ENCODE assay signal across 11 cellular contexts in the genomic region with DNA sequence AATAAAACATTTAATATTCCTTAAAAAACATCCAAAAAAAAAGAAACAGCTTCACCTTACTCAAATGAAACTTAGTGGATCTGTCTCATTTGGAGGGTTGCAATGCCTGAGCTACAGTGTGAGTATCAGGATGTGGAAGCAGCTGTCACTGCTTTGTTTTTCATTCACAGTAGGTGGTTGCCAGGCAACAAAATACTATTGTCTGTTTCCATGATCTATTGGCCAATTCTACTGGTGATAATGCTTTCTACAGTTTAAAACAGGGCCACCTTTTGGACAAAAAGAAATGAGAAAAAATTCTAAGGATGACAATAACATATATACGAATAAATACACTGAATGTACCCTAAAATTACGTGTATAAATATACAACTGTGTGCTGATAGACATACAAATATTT. TPM values are rescaled to one million over a fixed set of nuclear protein-coding genes. Genes with fewer than 3 reads are reported as not detected.
DNase-seq lines count a peak whose midpoint lies in the region; ATAC-seq lines count a peak whose summit lies in the region.
"Had no signal": no experiment of that assay in that cellular context is flagged by ENCODE, and none has a peak within 500 bp of the region (broad histone marks: within the 10 kb centered on the region; RNA-seq: fewer than 3 reads in every experiment).

No MANE protein-coding gene starts in this region.

- no peak overlapping the region for H3K9ac ChIP-seq in adipocyte (ENCODE audit: low read length)
- H3K9ac ChIP-seq in mesendoderm (ENCODE audit: low read length), result no peak overlapping the region

- no peak overlapping the region for H3K4me2 ChIP-seq in mesendoderm (ENCODE audit: low read length)

- no peak overlapping the region for H3K4ac ChIP-seq in mesendoderm (ENCODE audit: low read depth, low read length)

- H3K4me3 ChIP-seq in adipocyte (ENCODE audit: low read length) (no peak overlapping the region), mesendoderm (ENCODE audit: low read length) (no peak overlapping the region)
- H3K4me3 ChIP-seq: skin epidermis had no signal

- no peak overlapping the region for H4K5ac ChIP-seq in mesendoderm (ENCODE audit: low read length)

- no peak overlapping the region for H2BK5ac ChIP-seq in mesendoderm (ENCODE audit: low read length)

- H3K36me3 ChIP-seq in adipocyte (ENCODE audit: control insufficient read depth, insufficient read depth, low read length, severe bottlenecking) (no peaks in the 10 kb centered on the region), mesendoderm (ENCODE audit: control insufficient read depth, insufficient read depth, low read length) (no peaks in the 10 kb centered on the region)

- H3K56ac ChIP-seq in mesendoderm (ENCODE audit: low read length), result no peak overlapping the region

- no peak overlapping the region for H3K27ac ChIP-seq in mesendoderm (ENCODE audit: low read depth, low read length)
- H3K27ac ChIP-seq: skin epidermis had no signal

- WGBS in mesendoderm (ENCODE audit: extremely low coverage, insufficient coverage, low lambda C conversion rate), result no CpG with 5 or more reads among the region's 2 CpGs

- H3K4me1 ChIP-seq in adipocyte (ENCODE audit: control insufficient read depth, insufficient read depth, low read length) (peaks cover 22% of the 10 kb centered on the region), mesendoderm (ENCODE audit: control insufficient read depth, low read depth, low read length) (peaks cover 2% of the 10 kb centered on the region)

- H2BK15ac ChIP-seq in mesendoderm (replicated peaks; ENCODE audit: low read depth), result no peak overlapping the region

- H2AK5ac ChIP-seq in mesendoderm (ENCODE audit: low read length), result no peak overlapping the region

- no peak for ATAC-seq in left lobe of liver
- ATAC-seq in GM21825 (IDR thresholded peaks at IDR 0.05; ENCODE audit: unreplicated experiment), result no peak
- no peak for ATAC-seq in GM19467 (IDR thresholded peaks at IDR 0.05; ENCODE audit: unreplicated experiment)

- H4K8ac ChIP-seq in mesendoderm (ENCODE audit: low read depth, low read length), result no peak overlapping the region

- H3K27me3 ChIP-seq in adipocyte (replicated peaks; ENCODE audit: control insufficient read depth, insufficient read depth, low read length), result no peaks in the 10 kb centered on the region
- peaks cover 2% of the 10 kb centered on the region for H3K27me3 ChIP-seq in mesendoderm (ENCODE audit: insufficient read depth, low read length, poor library complexity)

- H3K79me2 ChIP-seq in mesendoderm (ENCODE audit: control insufficient read depth, insufficient read depth, low read length), result no peaks in the 10 kb centered on the region

- no peak overlapping the region for H3K23ac ChIP-seq in mesendoderm (ENCODE audit: low read length)

- no peaks in the 10 kb centered on the region for H3K9me3 ChIP-seq in adipocyte (ENCODE audit: control insufficient read depth, low read length)

- no peaks in the 10 kb centered on the region for H3K79me1 ChIP-seq in mesendoderm (ENCODE audit: low read length)

- H3K18ac ChIP-seq in mesendoderm (ENCODE audit: low read length), result no peak overlapping the region

- DNase-seq in EH (ENCODE audit: low read depth), result peak; percentile 42
- DNase-seq in NCI-H1417 (lab: John Stamatoyannopoulos, UW), result peak; percentile 49 to 86 (median 77)
- DNase-seq in adipocyte (ENCODE audit: low read depth), result peak; percentile 57
- peak; percentile 86 for DNase-seq in mesendoderm
- DNase-seq in left lobe of liver (ENCODE audit: low spot score), result no peak
- no peak for DNase-seq in NK-92 treated with Interleukin-12 subunit alpha and Interleukin-12 subunit beta, amount 100 ng/mL, for 24 hours (lab: John Stamatoyannopoulos, UW)
- DNase-seq: activated effector memory CD4-positive, alpha-beta T cell treated with anti-CD3 and anti-CD28 coated beads, Interleukin-2, amount 50 U/mL, for 16 hours; RPMI8226 had no signal

- no peak overlapping the region for H2BK120ac ChIP-seq in mesendoderm (ENCODE audit: low read depth, low read length)

RNA-seq across cellular contexts. Expression of a gene that starts 3.0 kb away (rescaled TPM):
- polyA plus RNA-seq in mesendoderm (2013, experiment 1 of 2), result 0.14 TPM
- polyA plus RNA-seq in mesendoderm (2013, experiment 2 of 2), result 0.18 TPM
- total RNA-seq in left lobe of liver, result 0.18 TPM

Comparison
In these comparisons a context has a peak if more than half of its experiments do, and no peak if none do; other contexts are left out.
1. DNase-seq: peak in EH (single experiment), NCI-H1417 (3 of 3), adipocyte (single experiment) and mesendoderm (single experiment); none in left lobe of liver (single experiment) and NK-92 treated with Interleukin-12 subunit alpha and Interleukin-12 subunit beta, amount 100 ng/mL, for 24 hours (single experiment).